19 cellular contexts compared by ENCODE assay signal in the genomic region with DNA sequence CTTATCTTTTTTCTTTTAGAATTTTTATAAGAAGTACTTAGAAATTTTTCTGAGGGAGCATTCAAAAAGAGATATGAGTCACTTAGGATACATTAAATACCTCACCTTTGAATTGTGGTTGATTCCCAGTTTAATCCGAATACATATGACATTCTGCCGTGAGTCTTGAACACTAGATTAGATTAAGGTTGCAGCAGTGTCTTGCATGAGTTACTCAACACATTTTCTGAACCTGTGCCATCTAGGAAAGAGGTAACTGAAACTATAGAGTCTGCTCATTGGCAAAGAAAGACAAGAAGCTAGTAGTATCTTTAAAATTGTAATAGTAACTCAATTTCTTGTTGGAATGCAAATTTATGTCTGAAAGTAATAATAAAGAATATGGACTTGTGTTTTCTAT.
"Had no signal": no experiment of that assay in that cellular context is flagged by ENCODE, and none has a peak within 500 bp of the region (broad histone marks: within the 10 kb centered on the region; RNA-seq: fewer than 3 reads in every experiment).

No MANE protein-coding gene starts in this region.

- H3K4me3 ChIP-seq: ascending aorta, cardiac muscle cell, MG63 had no signal

- ATAC-seq: activated T-cell treated with anti-CD3 and anti-CD28 coated beads, Interleukin-2, amount 50 U/mL, for 72 hours had no signal

- DNase-seq: activated CD4-positive, alpha-beta memory T cell treated with anti-CD3 and anti-CD28 coated beads for 36 hours; activated CD4-positive, alpha-beta T cell treated with anti-CD3 and anti-CD28 coated beads, Interleukin-2, amount 10 ng/mL, durations not matched to agents 7 days and 5 days; activated CD4-positive, CD25-positive, alpha-beta regulatory T cell; activated naive CD4-positive, alpha-beta T cell treated with anti-CD3 and anti-CD28 coated beads, Interleukin-2, amount 50 U/mL, for 16 hours; activated naive CD8-positive, alpha-beta T cell treated with anti-CD3 and anti-CD28 coated beads, Interleukin-2, amount 10 ng/mL, durations not matched to agents 7 days and 5 days; activated T-cell treated with anti-CD3 and anti-CD28 coated beads for 4 hours; activated T-cell treated with anti-CD3 and anti-CD28 coated beads, Interleukin-2, amount 50 U/mL, for 72 hours; amniotic stem cell; MG63; NCI-H1105 treated with DMSO at 0.1 percent for 48 hours; NCI-H1436 treated with DMSO at 0.1 percent for 48 hours; NCI-H187; NCI-H2081; NCI-H446; NCI-H524; SIG-M5; T-helper 1 cell had no signal
